Comparison of ENCODE assay signal across 1 cellular context in the genomic region with DNA sequence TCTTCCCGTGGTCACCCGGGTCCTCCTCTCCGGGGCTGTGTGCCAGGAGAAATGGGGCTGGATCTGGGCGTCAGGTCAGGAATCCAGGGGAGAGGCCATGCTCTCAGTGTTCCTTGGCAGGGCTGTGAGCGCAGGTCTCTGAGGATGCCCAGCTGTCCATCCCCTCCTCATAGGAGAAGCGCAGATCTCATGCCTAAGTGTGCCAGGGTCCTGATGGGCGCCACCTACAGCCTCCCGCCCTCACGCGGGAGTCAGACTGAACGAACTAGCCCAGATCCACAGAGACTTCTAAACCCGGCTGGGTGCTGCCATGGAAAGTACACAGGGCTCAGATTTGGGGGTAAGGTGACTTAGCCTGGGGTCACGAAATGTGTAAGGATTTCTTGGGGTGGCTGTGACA.
A peak's percentile ranks its signal among the peaks of the same experiment; 100 is the strongest.
TF ChIP-seq lines count a peak whose summit lies in the region.

No MANE protein-coding gene starts in this region.

TF ChIP-seq in K562, 482 proteins besides CTCF, POLR2A, EP300 and RAD21:
- TF ChIP-seq, protein P1, sequence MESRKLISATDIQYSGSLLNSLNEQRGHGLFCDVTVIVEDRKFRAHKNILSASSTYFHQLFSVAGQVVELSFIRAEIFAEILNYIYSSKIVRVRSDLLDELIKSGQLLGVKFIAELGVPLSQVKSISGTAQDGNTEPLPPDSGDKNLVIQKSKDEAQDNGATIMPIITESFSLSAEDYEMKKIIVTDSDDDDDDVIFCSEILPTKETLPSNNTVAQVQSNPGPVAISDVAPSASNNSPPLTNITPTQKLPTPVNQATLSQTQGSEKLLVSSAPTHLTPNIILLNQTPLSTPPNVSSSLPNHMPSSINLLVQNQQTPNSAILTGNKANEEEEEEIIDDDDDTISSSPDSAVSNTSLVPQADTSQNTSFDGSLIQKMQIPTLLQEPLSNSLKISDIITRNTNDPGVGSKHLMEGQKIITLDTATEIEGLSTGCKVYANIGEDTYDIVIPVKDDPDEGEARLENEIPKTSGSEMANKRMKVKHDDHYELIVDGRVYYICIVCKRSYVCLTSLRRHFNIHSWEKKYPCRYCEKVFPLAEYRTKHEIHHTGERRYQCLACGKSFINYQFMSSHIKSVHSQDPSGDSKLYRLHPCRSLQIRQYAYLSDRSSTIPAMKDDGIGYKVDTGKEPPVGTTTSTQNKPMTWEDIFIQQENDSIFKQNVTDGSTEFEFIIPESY (CRISPR knock-in tag; IDR thresholded peaks at IDR 0.05), result peak; percentile 38; the same call in 1 of the 2 replicates
- no peak for TF ChIP-seq ZNF175 (CRISPR knock-in tag; IDR thresholded peaks at IDR 0.05; ENCODE audit: low read depth)
